ENCODE assay signal across 8 cellular contexts in the genomic region with DNA sequence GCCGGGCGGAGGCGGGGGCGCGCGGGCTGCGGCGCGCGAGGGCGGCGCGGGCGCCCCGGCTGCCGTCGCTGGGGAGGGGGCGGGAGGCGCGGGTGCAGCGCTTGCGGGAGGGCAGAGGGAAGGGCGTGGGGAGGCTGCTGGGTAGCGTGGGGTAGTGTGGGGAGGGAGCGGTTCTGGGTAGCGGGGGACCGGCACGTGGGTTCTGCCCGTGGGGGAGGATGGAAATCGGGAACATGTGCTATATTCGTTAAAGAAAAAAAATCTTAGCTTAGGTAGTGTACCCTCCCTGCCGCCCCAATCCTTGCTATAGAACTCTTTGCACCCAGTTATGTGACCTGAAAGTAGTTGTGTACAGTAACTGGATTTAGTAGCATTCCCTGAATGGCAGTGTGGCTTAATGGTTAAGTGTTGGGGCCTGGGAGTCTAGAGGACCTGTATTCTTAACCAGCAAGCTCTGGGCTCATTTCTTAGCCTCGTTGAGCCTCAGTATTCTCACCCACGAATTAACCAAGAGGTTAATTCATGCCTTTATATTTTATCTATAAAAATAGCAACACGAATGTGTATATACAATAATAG. TPM values are rescaled to one million over a fixed set of nuclear protein-coding genes. Genes with fewer than 3 reads are reported as not detected.
DNase-seq lines count a peak whose midpoint lies in the region; ATAC-seq and TF ChIP-seq lines count a peak whose summit lies in the region.

No MANE protein-coding gene starts in this region.

- H3K4me2 ChIP-seq in fibroblast of lung (ENCODE audit: extremely low read depth, insufficient read depth, low read length) (peak overlapping the region; percentile 88), osteoblast (ENCODE audit: insufficient read depth, low read length) (peak overlapping the region; percentile 89)

- H3K79me2 ChIP-seq in fibroblast of lung (ENCODE audit: control insufficient read depth, insufficient read depth, low read length) (peaks cover 47% of the 10 kb centered on the region), osteoblast (ENCODE audit: insufficient read depth, low read length) (peaks cover 55% of the 10 kb centered on the region)

- TF ChIP-seq CTCF in fibroblast of lung (conservative IDR thresholded peaks at IDR 0.05 in 1 of 2, IDR thresholded peaks at IDR 0.05 in 1 of 2; ENCODE audit: low read depth in 1 of 2, low read length in 2 of 2) = no peak
- TF ChIP-seq CTCF in osteoblast (IDR thresholded peaks at IDR 0.05; ENCODE audit: extremely low read depth, low read depth, low read length) = no peak
- no peak for TF ChIP-seq CTCF in tibial nerve (IDR thresholded peaks at IDR 0.05)

- peak in 2 of 3 experiments; percentile 4 to 12 for DNase-seq in activated CD8-positive, alpha-beta memory T cell treated with anti-CD3 and anti-CD28 coated beads for 48 hours (ENCODE audit: low read depth in 2 of 3, low spot score in 2 of 3)
- DNase-seq in fibroblast of lung (ENCODE audit: low read depth in 2 of 2) (peak; percentile 17 to 20), osteoblast (ENCODE audit: insufficient read length, low spot score, missing footprints) (peak; percentile 25), tibial nerve (ENCODE audit: low spot score in 2 of 2) (no peak)

- peaks cover 2% of the 10 kb centered on the region for H3K36me3 Mint-ChIP-seq in IgD-negative memory B cell

- H4K20me1 ChIP-seq in fibroblast of lung (ENCODE audit: control insufficient read depth, extremely low read depth, insufficient read depth, low read length) = no peaks in the 10 kb centered on the region
- H4K20me1 ChIP-seq in osteoblast (ENCODE audit: insufficient read depth, low read length) = peaks cover 37% of the 10 kb centered on the region

- 2 to 3% methylated on average over 25 to 34 of the region's 35 CpGs for WGBS in tibial nerve, 2 donors

- H3K9me3 ChIP-seq in fibroblast of lung (ENCODE audit: control insufficient read depth, insufficient read depth, low read depth, low read length) = no peaks in the 10 kb centered on the region
- no peaks in the 10 kb centered on the region for H3K9me3 ChIP-seq in osteoblast (ENCODE audit: low read depth, low read length)
- H3K9me3 ChIP-seq in tibial nerve = no peaks in the 10 kb centered on the region

- TF ChIP-seq POLR2A in tibial nerve (IDR thresholded peaks at IDR 0.05) = no peak

- H3K36me3 ChIP-seq in fibroblast of lung (ENCODE audit: control insufficient read depth, insufficient read depth, low read length) = no peaks in the 10 kb centered on the region
- no peaks in the 10 kb centered on the region for H3K36me3 ChIP-seq in osteoblast (ENCODE audit: insufficient read depth, low read length)
- H3K36me3 ChIP-seq in tibial nerve = peaks cover 0 to 4% (median 0%) of the 10 kb centered on the region in 3 donors

- H3K9me3 Mint-ChIP-seq in IgD-negative memory B cell = no peaks in the 10 kb centered on the region

- peak overlapping the region; percentile 89 to 96 (median 92) for H3K4me3 Mint-ChIP-seq in IgD-negative memory B cell

- H3K27ac ChIP-seq in fibroblast of lung (ENCODE audit: insufficient read depth, low read length) = peak overlapping the region; percentile 57
- peak overlapping the region; percentile 40 for H3K27ac ChIP-seq in osteoblast (ENCODE audit: low read depth, low read length)
- H3K27ac ChIP-seq in tibial nerve = peak overlapping the region in 3 of 4 donors; percentile 63 to 97 (median 87)

- H3K4me3 ChIP-seq in fibroblast of lung (replicated peaks in 1 of 4; ENCODE audit: control extremely low read depth in 1 of 4, insufficient read depth in 1 of 4, low read depth in 3 of 4, low read length in 4 of 4) (peak overlapping the region; percentile 65 to 93 (median 72)), osteoblast (ENCODE audit: insufficient read depth, low read length) (peak overlapping the region; percentile 78), tibial nerve (peak overlapping the region; percentile 42 to 99 (median 78))

- no peaks in the 10 kb centered on the region for H3K27me3 Mint-ChIP-seq in IgD-negative memory B cell

- peaks cover 27 to 43% (median 35%) of the 10 kb centered on the region in 3 donors for H3K4me1 Mint-ChIP-seq in IgD-negative memory B cell

- H3K4me1 ChIP-seq in fibroblast of lung (ENCODE audit: control insufficient read depth, extremely low read depth, insufficient read depth, low read length) (peaks cover 2% of the 10 kb centered on the region), osteoblast (ENCODE audit: insufficient read depth, low read length) (peaks cover 19% of the 10 kb centered on the region), tibial nerve (peaks cover 0 to 36% (median 17%) of the 10 kb centered on the region in 4 donors)

- no peak for TF ChIP-seq EP300 in tibial nerve (IDR thresholded peaks at IDR 0.05)

- peak overlapping the region; percentile 84 for H3K9ac ChIP-seq in fibroblast of lung (ENCODE audit: insufficient read depth, low read length)

- H2AFZ ChIP-seq in fibroblast of lung (ENCODE audit: low read length) (peak overlapping the region; percentile 29), osteoblast (ENCODE audit: low read length) (peak overlapping the region; percentile 65)

- peak overlapping the region; percentile 73 to 98 (median 87) for H3K27ac Mint-ChIP-seq in IgD-negative memory B cell

- ATAC-seq in GM18511 (IDR thresholded peaks at IDR 0.05; ENCODE audit: unreplicated experiment) (peak; percentile 15), GM21526 (IDR thresholded peaks at IDR 0.05; ENCODE audit: low FRiP score, unreplicated experiment) (no peak), HG02571 (IDR thresholded peaks at IDR 0.05; ENCODE audit: unreplicated experiment) (no peak)

- H3K27me3 ChIP-seq in fibroblast of lung (ENCODE audit: control insufficient read depth, insufficient read depth, low read length) = no peaks in the 10 kb centered on the region
- no peaks in the 10 kb centered on the region for H3K27me3 ChIP-seq in osteoblast (ENCODE audit: insufficient read depth, low read length)
- no peaks in the 10 kb centered on the region for H3K27me3 ChIP-seq in tibial nerve

RNA-seq across cellular contexts. Expression of a gene that starts 0.6 kb away (rescaled TPM):
- 62.9 TPM for polyA plus RNA-seq in IgD-negative memory B cell
- 46.5 and 64.4 TPM in 2 replicates for total RNA-seq in fibroblast of lung
- polyA plus RNA-seq in fibroblast of lung = 33.6 and 46.3 TPM in 2 replicates
- 32.0 and 38.7 TPM in 2 replicates for polyA plus RNA-seq in fibroblast of lung (2012)
- polyA minus RNA-seq in fibroblast of lung (ENCODE audit: low replicate concordance) = 17.6 and 31.6 TPM in 2 replicates
- total RNA-seq in osteoblast = 56.0 and 59.4 TPM in 2 replicates
- 10 to 100 TPM; 45.7 to 61.8 (median 47.7) TPM for total RNA-seq in tibial nerve

RNA-seq across cellular contexts. Expression of a gene that starts 48.1 kb away (rescaled TPM):
- polyA plus RNA-seq in IgD-negative memory B cell = 325 TPM
- total RNA-seq in fibroblast of lung = not detected in 2 replicates
- not detected in 2 replicates for polyA plus RNA-seq in fibroblast of lung
- polyA plus RNA-seq in fibroblast of lung (2012) = not detected in 2 replicates
- 0.11 TPM in 1 of 2 replicates, not detected in the other for polyA minus RNA-seq in fibroblast of lung (ENCODE audit: low replicate concordance)
- not detected in 2 replicates for total RNA-seq in osteoblast
- 1 to 10 TPM in 3 of 4 donors, under 1 TPM in 1; 0.84 to 3.0 (median 1.5) TPM for total RNA-seq in tibial nerve

Comparison
In these comparisons a context has a peak if more than half of its experiments do, and no peak if none do; other contexts are left out.
1. DNase-seq: peak in activated CD8-positive, alpha-beta memory T cell treated with anti-CD3 and anti-CD28 coated beads for 48 hours (2 of 3), fibroblast of lung (2 of 2) and osteoblast (single experiment); none in tibial nerve (0 of 2).
2. Peak in every context shown above with its lines, with median percentiles within 50 percentile points of each other: H3K27ac ChIP-seq and H3K4me3 ChIP-seq.